In the genomic region with DNA sequence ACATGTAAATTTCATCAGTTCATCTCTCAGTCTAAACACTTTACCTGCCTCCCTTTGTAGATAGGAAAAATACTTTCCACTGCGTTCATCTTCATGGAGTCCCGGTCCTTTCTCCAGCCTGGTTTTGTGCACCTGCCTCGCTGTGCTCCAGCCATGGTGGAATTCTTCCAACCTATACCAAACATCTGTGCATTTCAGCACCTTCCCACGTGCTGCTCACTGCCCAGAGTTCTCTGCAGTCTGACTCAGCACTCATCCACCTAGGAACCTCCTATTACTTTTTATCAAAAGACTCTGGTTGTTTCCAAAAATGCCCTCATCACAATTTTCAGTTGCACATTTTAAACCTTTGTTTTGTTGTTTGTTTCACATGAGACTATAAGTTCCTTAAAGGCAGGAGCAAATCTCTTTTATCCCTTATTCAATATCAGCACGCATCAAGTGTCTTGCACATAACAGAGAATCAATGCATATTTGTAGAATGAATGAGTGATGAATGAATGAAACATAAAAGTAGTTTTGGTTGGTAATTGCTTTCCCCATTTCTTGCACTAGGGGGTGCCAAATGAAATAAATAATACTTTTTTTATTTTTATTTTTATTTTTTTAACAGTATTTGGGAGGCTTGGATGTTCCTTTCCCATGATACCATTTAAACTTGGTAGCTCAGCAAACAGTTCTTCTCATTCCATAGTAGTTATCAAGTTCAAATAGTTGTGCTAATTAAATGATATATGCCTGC, we compare ENCODE assay signal across 11 cellular contexts. TPM values are rescaled to one million over a fixed set of nuclear protein-coding genes. Genes with fewer than 3 reads are reported as not detected.
DNase-seq lines count a peak whose midpoint lies in the region; ATAC-seq, FAIRE-seq and TF ChIP-seq lines count a peak whose summit lies in the region.
"Had no signal": no experiment of that assay in that cellular context is flagged by ENCODE, and none has a peak within 500 bp of the region (broad histone marks: within the 10 kb centered on the region; RNA-seq: fewer than 3 reads in every experiment).

No MANE protein-coding gene starts in this region.

- H3K36me3 ChIP-seq in cardiac muscle cell (no peaks in the 10 kb centered on the region), body of pancreas (replicated peaks in 1 of 2; ENCODE audit: insufficient read depth in 1 of 2, low read depth in 2 of 2) (no peaks in the 10 kb centered on the region), kidney (ENCODE audit: control insufficient read depth in 1 of 2, insufficient read depth in 2 of 2, low read length in 2 of 2) (peaks cover 0 to 4% of the 10 kb centered on the region in 2 donors), aorta (ENCODE audit: control insufficient read depth in 1 of 2, insufficient read depth in 2 of 2, low read length in 1 of 2) (no peaks in the 10 kb centered on the region)
- H3K36me3 ChIP-seq: BLaER1 had no signal

- TF ChIP-seq CTCF in cardiac muscle cell (IDR thresholded peaks at IDR 0.05; ENCODE audit: low read depth, low read length) (peak; percentile 57), body of pancreas (IDR thresholded peaks at IDR 0.05) (peak; percentile 10 to 45 (median 42)), kidney (IDR thresholded peaks at IDR 0.05; ENCODE audit: borderline replicate concordance, extremely low read depth, insufficient read depth) (no peak)

- intact Hi-C loops in Right ventricle myocardium inferior (cut with DNase I): loop anchor here (10.0 kb wide), 1 partner anchor 97 kb away; no protein-coding TSS in a partner anchor
- intact Hi-C loops in body of pancreas (cut with DNase I): no loop called here
- intact Hi-C loops in kidney (cut with DNase I): no loop called here
- intact Hi-C loops in aorta (cut with DNase I): loop anchor here in 1 of 2 donors (2.0 kb wide), 1 partner anchor 23 kb away; no protein-coding TSS in a partner anchor

- no peaks in the 10 kb centered on the region for H3K27me3 Mint-ChIP-seq in activated naive CD8-positive, alpha-beta T cell treated with anti-CD3 and anti-CD28 coated beads, Interleukin-2, amount 50 U/mL, for 24 hours
- H3K27me3 Mint-ChIP-seq in T-helper 17 cell: no peaks in the 10 kb centered on the region

- H3K4me1 ChIP-seq in cardiac muscle cell (ENCODE audit: low read depth) (peaks cover 3% of the 10 kb centered on the region), body of pancreas (no peaks in the 10 kb centered on the region), kidney (ENCODE audit: control insufficient read depth in 1 of 2, insufficient read depth in 1 of 2, low read depth in 1 of 2, low read length in 2 of 2) (no peaks in the 10 kb centered on the region), aorta (ENCODE audit: control insufficient read depth in 1 of 2, insufficient read depth in 2 of 2, low read length in 2 of 2) (peaks cover 2 to 16% of the 10 kb centered on the region in 2 donors)
- H3K4me1 ChIP-seq: BLaER1 had no signal

- no peak overlapping the region for H3K27ac Mint-ChIP-seq in activated naive CD8-positive, alpha-beta T cell treated with anti-CD3 and anti-CD28 coated beads, Interleukin-2, amount 50 U/mL, for 24 hours
- H3K27ac Mint-ChIP-seq in T-helper 17 cell: no peak overlapping the region

- DNase-seq in cardiac muscle cell (ENCODE audit: low read depth in 1 of 2, low spot score in 1 of 2) (peak in 1 of 2 donors; percentile 21), Right ventricle myocardium inferior (ENCODE audit: missing footprints) (no peak), body of pancreas (peak in 1 of 4 donors; percentile 8), kidney (no peak), aorta (no peak), NCI-H524 (lab: John Stamatoyannopoulos, UW) (no peak), T-helper 17 cell (no peak)
- DNase-seq in activated naive CD8-positive, alpha-beta T cell treated with anti-CD3 and anti-CD28 coated beads, Interleukin-2, amount 50 U/mL, for 24 hours: no peak
- DNase-seq: activated CD4-positive, alpha-beta T cell treated with anti-CD3 and anti-CD28 coated beads for 1 hour; NCI-H187 had no signal

- ATAC-seq in Right ventricle myocardium inferior (no peak), body of pancreas (no peak), aorta (ENCODE audit: low FRiP score) (no peak), T-helper 17 cell (no peak)
- no peak for ATAC-seq in activated naive CD8-positive, alpha-beta T cell treated with anti-CD3 and anti-CD28 coated beads, Interleukin-2, amount 50 U/mL, for 24 hours

- no peak overlapping the region for H3K4me3 Mint-ChIP-seq in activated naive CD8-positive, alpha-beta T cell treated with anti-CD3 and anti-CD28 coated beads, Interleukin-2, amount 50 U/mL, for 24 hours
- H3K4me3 Mint-ChIP-seq in T-helper 17 cell: no peak overlapping the region

- H3K36me3 Mint-ChIP-seq in activated naive CD8-positive, alpha-beta T cell treated with anti-CD3 and anti-CD28 coated beads, Interleukin-2, amount 50 U/mL, for 24 hours (ENCODE audit: low read depth): no peaks in the 10 kb centered on the region
- H3K36me3 Mint-ChIP-seq in T-helper 17 cell (ENCODE audit: low read depth): peaks cover 2% of the 10 kb centered on the region

- no peak overlapping the region for H3K9ac ChIP-seq in kidney (ENCODE audit: low read length in 2 of 2)
- H3K9ac ChIP-seq: BLaER1 had no signal

- H3K9me3 ChIP-seq in cardiac muscle cell (ENCODE audit: low read depth): no peaks in the 10 kb centered on the region
- no peaks in the 10 kb centered on the region for H3K9me3 ChIP-seq in body of pancreas
- no peaks in the 10 kb centered on the region for H3K9me3 ChIP-seq in kidney (ENCODE audit: control insufficient read depth in 1 of 2, low read length in 2 of 2)
- no peaks in the 10 kb centered on the region for H3K9me3 ChIP-seq in aorta (ENCODE audit: control insufficient read depth, low read length)
- H3K9me3 ChIP-seq in T-helper 17 cell (ENCODE audit: control insufficient read depth, low read length, poor library complexity, severe bottlenecking): no peaks in the 10 kb centered on the region
- H3K9me3 ChIP-seq: BLaER1 had no signal

- no peak for TF ChIP-seq POLR2A in body of pancreas (IDR thresholded peaks at IDR 0.05)

- H3K27ac ChIP-seq in cardiac muscle cell (no peak overlapping the region), body of pancreas (no peak overlapping the region), kidney (ENCODE audit: low read depth in 2 of 2, low read length in 2 of 2) (no peak overlapping the region), aorta (ENCODE audit: low read depth in 1 of 2, low read length in 2 of 2) (peak overlapping the region; percentile 75 to 89)
- H3K27ac ChIP-seq: BLaER1 had no signal

- H3K4me1 Mint-ChIP-seq in activated naive CD8-positive, alpha-beta T cell treated with anti-CD3 and anti-CD28 coated beads, Interleukin-2, amount 50 U/mL, for 24 hours: no peaks in the 10 kb centered on the region
- H3K4me1 Mint-ChIP-seq in T-helper 17 cell: no peaks in the 10 kb centered on the region

- H3K27me3 ChIP-seq in cardiac muscle cell: no peaks in the 10 kb centered on the region
- no peaks in the 10 kb centered on the region for H3K27me3 ChIP-seq in body of pancreas
- no peaks in the 10 kb centered on the region for H3K27me3 ChIP-seq in aorta (ENCODE audit: control insufficient read depth in 1 of 2, insufficient read depth in 2 of 2, low read length in 1 of 2)
- H3K27me3 ChIP-seq: BLaER1 had no signal

- FAIRE-seq in kidney (lab: Jason Lieb, UNC): peak; percentile 46

- no peaks in the 10 kb centered on the region for H3K9me3 Mint-ChIP-seq in activated naive CD8-positive, alpha-beta T cell treated with anti-CD3 and anti-CD28 coated beads, Interleukin-2, amount 50 U/mL, for 24 hours

- H3K4me3 ChIP-seq in cardiac muscle cell (no peak overlapping the region), body of pancreas (no peak overlapping the region), kidney (ENCODE audit: low read length in 2 of 2) (no peak overlapping the region), aorta (ENCODE audit: low read length in 2 of 2) (no peak overlapping the region)
- H3K4me3 ChIP-seq: BLaER1 had no signal

- 40 to 54% methylated on average over 5 of the region's 5 CpGs for WGBS in body of pancreas, 2 donors
- WGBS in aorta, 2 donors: 86 to 88% methylated on average over 5 of the region's 5 CpGs

RNA-seq across cellular contexts. Expression of gene ADAMTS9, which starts 30.2 kb away (rescaled TPM):
- 114 and 168 TPM in 2 replicates for total RNA-seq in cardiac muscle cell
- polyA plus RNA-seq in cardiac muscle cell: 60.5 and 74.9 TPM in 2 replicates
- total RNA-seq in Right ventricle myocardium inferior: 19.9 TPM
- total RNA-seq in body of pancreas: 10 to 100 TPM; 27.2 to 54.7 TPM
- 117 TPM for total RNA-seq in kidney
- 25.0 TPM for polyA plus RNA-seq in kidney (ENCODE audit: insufficient read depth, low read depth, low replicate concordance)
- 100 to 1,000 TPM; 161 to 212 TPM for total RNA-seq in aorta
- polyA plus RNA-seq in aorta: 10 to 100 TPM in 1 of 2 donors, 1 to 10 TPM in 1; 7.0 to 21.9 TPM
- total RNA-seq in T-helper 17 cell: not detected

Comparison
In these comparisons a context has a peak if more than half of its experiments do, and no peak if none do; other contexts are left out.
1. H3K27ac ChIP-seq: peak in aorta (2 of 2); none in cardiac muscle cell (single experiment), body of pancreas (0 of 4) and kidney (0 of 2).
2. RNA of gene ADAMTS9, which starts 30.2 kb away (total RNA-seq): 161 to 212 TPM in aorta, 114 to 168 TPM in cardiac muscle cell, 117 TPM in kidney (single experiment), 27.2 to 54.7 TPM in body of pancreas and 19.9 TPM in Right ventricle myocardium inferior (single experiment); not detected in T-helper 17 cell; every median in the first group is over 10 times any median in the second.